ENCODE assay signal across 12 cellular contexts in the genomic region with DNA sequence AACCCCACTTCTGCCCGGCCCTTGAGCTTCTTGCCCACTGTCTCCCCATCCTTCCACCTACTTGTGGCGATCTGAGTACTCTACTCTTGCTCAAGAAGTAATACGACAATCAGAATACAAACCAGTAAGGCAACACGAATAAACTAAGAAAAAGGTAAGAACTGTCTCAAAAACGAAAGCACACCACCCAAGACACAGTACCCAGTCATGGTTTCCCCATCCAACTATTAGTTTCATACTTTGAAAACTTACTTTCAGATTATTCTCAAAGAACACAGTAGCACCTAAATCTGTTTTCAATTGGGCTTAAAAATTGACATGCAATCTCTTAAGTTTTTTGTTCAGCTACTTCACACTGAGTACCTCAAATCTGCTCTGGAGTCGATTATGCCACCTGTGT. TPM values are rescaled to one million over a fixed set of nuclear protein-coding genes. Genes with fewer than 3 reads are reported as not detected.
DNase-seq lines count a peak whose midpoint lies in the region; ATAC-seq lines count a peak whose summit lies in the region.
"Had no signal": no experiment of that assay in that cellular context is flagged by ENCODE, and none has a peak within 500 bp of the region (broad histone marks: within the 10 kb centered on the region; RNA-seq: fewer than 3 reads in every experiment).

No MANE protein-coding gene starts in this region.

- H3K36me3 Mint-ChIP-seq in CD4-positive, CD25-positive, alpha-beta regulatory T cell = peaks cover 33% of the 10 kb centered on the region
- H3K36me3 Mint-ChIP-seq in activated naive CD8-positive, alpha-beta T cell = no peaks in the 10 kb centered on the region
- peaks cover 0 to 57% (median 6%) of the 10 kb centered on the region in 3 donors for H3K36me3 Mint-ChIP-seq in naive thymus-derived CD8-positive, alpha-beta T cell

- H3K4me3 Mint-ChIP-seq in CD4-positive, CD25-positive, alpha-beta regulatory T cell = no peak overlapping the region
- H3K4me3 Mint-ChIP-seq in activated naive CD8-positive, alpha-beta T cell = no peak overlapping the region
- no peak overlapping the region for H3K4me3 Mint-ChIP-seq in naive thymus-derived CD8-positive, alpha-beta T cell

- peak overlapping the region; percentile 27 to 85 (median 68) for H3K27ac Mint-ChIP-seq in CD4-positive, CD25-positive, alpha-beta regulatory T cell
- H3K27ac Mint-ChIP-seq in activated naive CD8-positive, alpha-beta T cell = peak overlapping the region; percentile 46
- peak overlapping the region in 9 of 10 donors; percentile 26 to 82 (median 54) for H3K27ac Mint-ChIP-seq in naive thymus-derived CD8-positive, alpha-beta T cell

- DNase-seq in CD4-positive, CD25-positive, alpha-beta regulatory T cell = peak in 1 of 3 donors; percentile 30
- no peak for DNase-seq in naive thymus-derived CD8-positive, alpha-beta T cell
- DNase-seq in midbrain (lab: John Stamatoyannopoulos, UW) = no peak
- DNase-seq: GDM1; retina; stimulated activated CD4-positive, alpha-beta T cell treated with anti-CD3 and anti-CD28 coated beads, Interleukin-4, amount 100 ng/mL, for 4 hours; stimulated activated naive CD4-positive, alpha-beta T cell treated with Interleukin-2 at 50 U/mL for 16 hours had no signal

- H3K36me3 ChIP-seq in CD4-positive, CD25-positive, alpha-beta regulatory T cell (ENCODE audit: control insufficient read depth, insufficient read depth, low read length) = peaks cover 41% of the 10 kb centered on the region

- peaks cover 0 to 5% (median 2%) of the 10 kb centered on the region in 4 donors for H3K4me1 Mint-ChIP-seq in CD4-positive, CD25-positive, alpha-beta regulatory T cell
- peaks cover 2% of the 10 kb centered on the region for H3K4me1 Mint-ChIP-seq in activated naive CD8-positive, alpha-beta T cell (ENCODE audit: low read depth)
- H3K4me1 Mint-ChIP-seq in naive thymus-derived CD8-positive, alpha-beta T cell = peaks cover 0 to 2% (median under 1%) of the 10 kb centered on the region in 4 donors

- no peaks in the 10 kb centered on the region for H3K9me3 ChIP-seq in CD4-positive, CD25-positive, alpha-beta regulatory T cell (ENCODE audit: control insufficient read depth in 2 of 2, low read length in 2 of 2)
- H3K9me3 ChIP-seq: mucosa of descending colon had no signal

- ATAC-seq in CD4-positive, CD25-positive, alpha-beta regulatory T cell (ENCODE audit: low read depth in 2 of 2) = no peak
- peak; percentile 51 for ATAC-seq in GM21390 (IDR thresholded peaks at IDR 0.05; ENCODE audit: unreplicated experiment)
- no peak for ATAC-seq in naive thymus-derived CD8-positive, alpha-beta T cell
- no peak for ATAC-seq in GM18511 (IDR thresholded peaks at IDR 0.05; ENCODE audit: unreplicated experiment)
- ATAC-seq in GM21737 (IDR thresholded peaks at IDR 0.05; ENCODE audit: unreplicated experiment) = no peak

- H3K4me1 ChIP-seq in CD4-positive, CD25-positive, alpha-beta regulatory T cell (ENCODE audit: control insufficient read depth, insufficient read depth, low read length, poor library complexity, severe bottlenecking) = no peaks in the 10 kb centered on the region

- no peak overlapping the region for H3K4me3 ChIP-seq in CD4-positive, CD25-positive, alpha-beta regulatory T cell (ENCODE audit: low read depth, low read length)
- H3K4me3 ChIP-seq: mucosa of descending colon had no signal

- H3K27me3 ChIP-seq in CD4-positive, CD25-positive, alpha-beta regulatory T cell (ENCODE audit: control insufficient read depth, insufficient read depth, low read length) = no peaks in the 10 kb centered on the region

- H3K27ac ChIP-seq in CD4-positive, CD25-positive, alpha-beta regulatory T cell (ENCODE audit: insufficient read depth, low read length, poor library complexity, severe bottlenecking) = no peak overlapping the region

- no peaks in the 10 kb centered on the region for H3K27me3 Mint-ChIP-seq in CD4-positive, CD25-positive, alpha-beta regulatory T cell
- H3K27me3 Mint-ChIP-seq in activated naive CD8-positive, alpha-beta T cell = no peaks in the 10 kb centered on the region
- H3K27me3 Mint-ChIP-seq in naive thymus-derived CD8-positive, alpha-beta T cell = no peaks in the 10 kb centered on the region

- H3K9me3 Mint-ChIP-seq in CD4-positive, CD25-positive, alpha-beta regulatory T cell = no peaks in the 10 kb centered on the region
- no peaks in the 10 kb centered on the region for H3K9me3 Mint-ChIP-seq in activated naive CD8-positive, alpha-beta T cell (ENCODE audit: low read depth)
- no peaks in the 10 kb centered on the region for H3K9me3 Mint-ChIP-seq in naive thymus-derived CD8-positive, alpha-beta T cell

- POLR2A ChIA-PET in naive thymus-derived CD8-positive, alpha-beta T cell (lab: Charles Lee) = no interaction called here

RNA-seq across cellular contexts. Expression of gene GINS2, which starts 13.9 kb away (rescaled TPM):
- total RNA-seq in CD4-positive, CD25-positive, alpha-beta regulatory T cell = 2.9 TPM
- polyA plus RNA-seq in CD4-positive, CD25-positive, alpha-beta regulatory T cell = 1 to 10 TPM; 3.4 to 5.1 (median 4.3) TPM
- under 1 TPM; 0.47 to 0.74 TPM for total RNA-seq in naive thymus-derived CD8-positive, alpha-beta T cell
- 1 to 10 TPM in 1 of 3 donors, under 1 TPM in 2; 0.08 to 1.0 (median 0.82) TPM for polyA plus RNA-seq in naive thymus-derived CD8-positive, alpha-beta T cell
